In genomic region chr20:33719989-33720709, GRCh38 we compare ENCODE assay signal across 8 cellular contexts. TPM values are rescaled to one million over a fixed set of nuclear protein-coding genes. Genes with fewer than 3 reads are reported as not detected.
DNase-seq lines count a peak whose midpoint lies in the region; ATAC-seq, FAIRE-seq and TF ChIP-seq lines count a peak whose summit lies in the region.

TSS of gene PXMP4 (minus strand) at chr20:33720310. CDS start at chr20:33720207, 103 bp downstream.

- no peaks in the 10 kb centered on the region for H3K9me3 ChIP-seq in right atrium auricular region
- no peaks in the 10 kb centered on the region for H3K9me3 ChIP-seq in psoas muscle
- H3K9me3 ChIP-seq in uterus, result no peaks in the 10 kb centered on the region

- H3K27me3 ChIP-seq in right atrium auricular region, result no peaks in the 10 kb centered on the region
- no peaks in the 10 kb centered on the region for H3K27me3 ChIP-seq in psoas muscle (ENCODE audit: insufficient read depth in 3 of 3, low read length in 2 of 3)
- H3K27me3 ChIP-seq in uterus, result no peaks in the 10 kb centered on the region

- H3K27ac ChIP-seq in right atrium auricular region, result peak within 1 kb of the TSS; percentile 69 to 72
- H3K27ac ChIP-seq in psoas muscle, result peak within 1 kb of the TSS; percentile 84
- peak within 1 kb of the TSS; percentile 61 to 80 for H3K27ac ChIP-seq in uterus

- peak within 1 kb of the TSS; percentile 86 to 90 for H3K4me3 ChIP-seq in right atrium auricular region
- H3K4me3 ChIP-seq in psoas muscle, result peak within 1 kb of the TSS; percentile 89
- H3K4me3 ChIP-seq in uterus, result peak within 1 kb of the TSS; percentile 70 to 82

- FAIRE-seq in GM12892 (lab: Jason Lieb, UNC), result peak; percentile 97

- peak; percentile 44; the same call in 1 of the 2 replicates for TF ChIP-seq POLR2A in GM12892 (IDR thresholded peaks at IDR 0.05; ENCODE audit: low read depth, low read length)
- TF ChIP-seq POLR2A in uterus (IDR thresholded peaks at IDR 0.05), result peak in 1 of 2 donors; percentile 21

- peak; percentile 91 for ATAC-seq in HG02840 (IDR thresholded peaks at IDR 0.05; ENCODE audit: low FRiP score, unreplicated experiment)
- peak; percentile 100 for ATAC-seq in psoas muscle

- TF ChIP-seq CTCF in right atrium auricular region (IDR thresholded peaks at IDR 0.05) (no peak), psoas muscle (IDR thresholded peaks at IDR 0.05) (no peak), uterus (IDR thresholded peaks at IDR 0.05) (peak in 1 of 4 experiments; percentile 41)

- peak; percentile 92 for DNase-seq in GM12892 (ENCODE audit: insufficient read length)
- DNase-seq in NCI-H146 treated with DMSO at 0.1 percent for 48 hours (lab: John Stamatoyannopoulos, UW; ENCODE audit: unreplicated experiment), result peak; percentile 99
- peak; percentile 64 to 98 (median 82) for DNase-seq in T-helper 2 cell
- DNase-seq in anterior cingulate cortex (lab: John Stamatoyannopoulos, UW), result peak; percentile 67 to 98 (median 93)
- peak; percentile 98 for DNase-seq in right atrium auricular region (ENCODE audit: low spot score)
- peak; percentile 88 to 92 for DNase-seq in psoas muscle
- DNase-seq in uterus, result peak; percentile 93

- H3K36me3 ChIP-seq in right atrium auricular region, result no peaks in the 10 kb centered on the region
- H3K36me3 ChIP-seq in psoas muscle (ENCODE audit: insufficient read depth in 1 of 2, low read depth in 1 of 2), result peaks cover 0 to 3% of the 10 kb centered on the region in 2 donors
- no peaks in the 10 kb centered on the region for H3K36me3 ChIP-seq in uterus

- H3K4me1 ChIP-seq in right atrium auricular region (peaks cover 0 to 12% of the 10 kb centered on the region in 2 donors), psoas muscle (peaks cover 10% of the 10 kb centered on the region), uterus (no peaks in the 10 kb centered on the region)

- WGBS in psoas muscle, 3 donors, result 3% methylated on average over 46 of the region's 46 CpGs

- intact Hi-C loops in psoas muscle (cut with DNase I) (no loop called here), uterus (cut with DNase I; ENCODE audit: low total_unique reads) (no loop called here)

RNA-seq across cellular contexts. Expression of gene PXMP4, which starts in this region (rescaled TPM):
- 3.2 TPM for polyA plus RNA-seq in GM12892 (2012; ENCODE audit: missing spikeins)
- 1 to 10 TPM; 4.5 to 9.8 TPM for total RNA-seq in right atrium auricular region
- total RNA-seq in psoas muscle, result 10 to 100 TPM in 1 of 4 donors, 1 to 10 TPM in 3; 4.2 to 10.6 (median 5.1) TPM
- polyA plus RNA-seq in psoas muscle, result 1 to 10 TPM; 1.9 to 6.0 (median 3.4) TPM
- total RNA-seq in uterus, result 10 to 100 TPM in 2 of 4 donors, 1 to 10 TPM in 2; 1.8 to 13.8 (median 10.7) TPM

Comparison
In these comparisons a context has a peak if more than half of its experiments do, and no peak if none do; other contexts are left out.
1. Peak in every context shown above with its lines: DNase-seq, ATAC-seq, H3K4me3 ChIP-seq and H3K27ac ChIP-seq.